ENCODE assay signal across 10 cellular contexts in genomic region chr7:135382162-135382561, GRCh38.
"Had no signal": no experiment of that assay in that cellular context is flagged by ENCODE, and none has a peak within 500 bp of the region (broad histone marks: within the 10 kb centered on the region; RNA-seq: fewer than 3 reads in every experiment).

No MANE protein-coding gene starts in this region.

- DNase-seq: GM23248, GOT3, H7, HFFc6, IMR-90, KG1 had no signal

- H3K27ac ChIP-seq: GM23248 had no signal

- H3K4me3 ChIP-seq: GM23248, HAP-1, K562 had no signal

- FAIRE-seq: HTR-8/SVneo, K562 had no signal

- H3K9me3 ChIP-seq: HAP-1 had no signal

- ATAC-seq: HCT116, K562 had no signal

- H3K36me3 ChIP-seq: HAP-1 had no signal
